In the genomic region with DNA sequence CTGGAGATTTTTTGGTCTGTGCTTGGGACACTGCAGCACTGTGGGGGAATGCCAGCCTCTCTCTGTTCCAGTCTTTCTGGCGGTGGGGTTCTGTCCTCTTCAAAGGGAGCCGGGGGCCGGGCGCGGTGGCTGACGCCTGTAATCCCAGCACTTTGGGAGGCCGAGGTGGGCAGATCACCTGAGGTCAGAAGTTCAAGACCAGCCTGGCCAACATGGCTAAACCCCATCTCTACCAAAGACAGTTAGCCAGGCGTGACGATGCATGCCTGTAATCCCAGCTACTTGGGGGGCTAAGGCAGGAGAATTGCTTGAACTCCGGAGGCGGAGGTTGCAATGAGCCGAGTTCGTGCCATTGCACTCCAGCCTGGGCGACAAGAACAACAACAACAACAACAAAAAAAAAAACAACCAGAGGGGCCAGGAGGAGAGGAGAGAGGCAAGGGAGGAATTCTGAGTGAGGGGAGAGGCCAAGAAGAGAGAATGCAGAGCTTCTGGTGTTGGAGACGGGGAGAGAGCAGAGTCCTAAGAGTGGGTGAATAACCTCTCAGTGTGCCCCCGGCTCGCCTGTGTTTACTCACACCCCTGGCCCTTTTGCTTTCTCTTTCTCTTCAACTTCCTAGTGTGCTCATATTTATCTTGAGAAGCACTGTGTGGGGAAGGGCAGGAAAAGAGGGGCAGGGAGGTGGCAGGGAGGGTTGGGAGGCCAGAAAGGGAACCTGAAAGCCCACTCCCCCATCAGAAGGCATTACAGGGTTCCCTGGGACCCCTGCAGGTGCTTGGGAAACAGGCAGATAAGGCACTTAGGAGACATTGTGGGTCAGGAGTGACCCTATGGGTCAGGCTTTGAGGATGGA, we compare ENCODE assay signal across 1 cellular context.
TF ChIP-seq lines count a peak whose summit lies in the region.

No MANE protein-coding gene starts in this region.

TF ChIP-seq in HepG2, 621 proteins besides CTCF, POLR2A, EP300 and RAD21 (continues in another document):
- TF ChIP-seq IRF1 (CRISPR knock-in tag; IDR thresholded peaks at IDR 0.05; ENCODE audit: low read depth) (0 out of 2 replicates have a peak, but pooled peaks have one; percentile 36), RXRB (CRISPR knock-in tag; IDR thresholded peaks at IDR 0.05; ENCODE audit: borderline replicate concordance) (0 out of 2 replicates have a peak, but pooled peaks have one; percentile 16), CENPX (CRISPR knock-in tag; IDR thresholded peaks at IDR 0.05) (no peak), ARID5B (CRISPR knock-in tag; IDR thresholded peaks at IDR 0.05) (0 out of 2 replicates have a peak, but pooled peaks have one; percentile 13), ZSCAN31 (CRISPR knock-in tag; IDR thresholded peaks at IDR 0.05; ENCODE audit: low read depth) (0 out of 2 replicates have a peak, but pooled peaks have one; percentile 14), ZNF18 (CRISPR knock-in tag; IDR thresholded peaks at IDR 0.05; ENCODE audit: insufficient replicate concordance) (peak; percentile 44), KAT8 (CRISPR knock-in tag; IDR thresholded peaks at IDR 0.05) (0 out of 2 replicates have a peak, but pooled peaks have one; percentile 32), ATF5 (CRISPR knock-in tag; IDR thresholded peaks at IDR 0.05; ENCODE audit: low read depth) (no peak), IRF2 (CRISPR knock-in tag; IDR thresholded peaks at IDR 0.05) (0 out of 2 replicates have a peak, but pooled peaks have one; percentile 54), SP2 (CRISPR knock-in tag; IDR thresholded peaks at IDR 0.05) (no peak), FOXP1 (IDR thresholded peaks at IDR 0.05) (no peak), FOXP1 (CRISPR knock-in tag; IDR thresholded peaks at IDR 0.05) (peak; percentile 49; the same call in 1 of the 2 replicates), E2F1 (CRISPR knock-in tag; IDR thresholded peaks at IDR 0.05) (no peak), ZNF773 (CRISPR knock-in tag; IDR thresholded peaks at IDR 0.05; ENCODE audit: borderline replicate concordance) (no peak), ZSCAN25 (CRISPR knock-in tag; IDR thresholded peaks at IDR 0.05) (0 out of 2 replicates have a peak, but pooled peaks have one; percentile 39), PAXIP1 (CRISPR knock-in tag; conservative IDR thresholded peaks at IDR 0.05) (peak; percentile 44; the same call in 1 of the 2 replicates), ZNF577 (CRISPR knock-in tag; IDR thresholded peaks at IDR 0.05; ENCODE audit: borderline replicate concordance, low read depth) (no peak), TBX2 (CRISPR knock-in tag; IDR thresholded peaks at IDR 0.05; ENCODE audit: borderline replicate concordance) (no peak), MXI1 (IDR thresholded peaks at IDR 0.05; ENCODE audit: borderline replicate concordance, low read depth, low read length) (peak; percentile 12; the same call in 1 of the 3 replicates), FOSL1 (CRISPR knock-in tag; IDR thresholded peaks at IDR 0.05; ENCODE audit: borderline replicate concordance) (no peak), MTERF4 (CRISPR knock-in tag; IDR thresholded peaks at IDR 0.05) (peak; percentile 63; the same call in 1 of the 2 replicates), NONO (IDR thresholded peaks at IDR 0.05) (no peak), NONO (CRISPR knock-in tag; conservative IDR thresholded peaks at IDR 0.05) (no peak)
- TF ChIP-seq, protein P1, sequence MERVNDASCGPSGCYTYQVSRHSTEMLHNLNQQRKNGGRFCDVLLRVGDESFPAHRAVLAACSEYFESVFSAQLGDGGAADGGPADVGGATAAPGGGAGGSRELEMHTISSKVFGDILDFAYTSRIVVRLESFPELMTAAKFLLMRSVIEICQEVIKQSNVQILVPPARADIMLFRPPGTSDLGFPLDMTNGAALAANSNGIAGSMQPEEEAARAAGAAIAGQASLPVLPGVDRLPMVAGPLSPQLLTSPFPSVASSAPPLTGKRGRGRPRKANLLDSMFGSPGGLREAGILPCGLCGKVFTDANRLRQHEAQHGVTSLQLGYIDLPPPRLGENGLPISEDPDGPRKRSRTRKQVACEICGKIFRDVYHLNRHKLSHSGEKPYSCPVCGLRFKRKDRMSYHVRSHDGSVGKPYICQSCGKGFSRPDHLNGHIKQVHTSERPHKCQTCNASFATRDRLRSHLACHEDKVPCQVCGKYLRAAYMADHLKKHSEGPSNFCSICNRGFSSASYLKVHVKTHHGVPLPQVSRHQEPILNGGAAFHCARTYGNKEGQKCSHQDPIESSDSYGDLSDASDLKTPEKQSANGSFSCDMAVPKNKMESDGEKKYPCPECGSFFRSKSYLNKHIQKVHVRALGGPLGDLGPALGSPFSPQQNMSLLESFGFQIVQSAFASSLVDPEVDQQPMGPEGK (CRISPR knock-in tag; IDR thresholded peaks at IDR 0.05), result peak; percentile 51; the same call in 1 of the 2 replicates
- TF ChIP-seq, protein P2, sequence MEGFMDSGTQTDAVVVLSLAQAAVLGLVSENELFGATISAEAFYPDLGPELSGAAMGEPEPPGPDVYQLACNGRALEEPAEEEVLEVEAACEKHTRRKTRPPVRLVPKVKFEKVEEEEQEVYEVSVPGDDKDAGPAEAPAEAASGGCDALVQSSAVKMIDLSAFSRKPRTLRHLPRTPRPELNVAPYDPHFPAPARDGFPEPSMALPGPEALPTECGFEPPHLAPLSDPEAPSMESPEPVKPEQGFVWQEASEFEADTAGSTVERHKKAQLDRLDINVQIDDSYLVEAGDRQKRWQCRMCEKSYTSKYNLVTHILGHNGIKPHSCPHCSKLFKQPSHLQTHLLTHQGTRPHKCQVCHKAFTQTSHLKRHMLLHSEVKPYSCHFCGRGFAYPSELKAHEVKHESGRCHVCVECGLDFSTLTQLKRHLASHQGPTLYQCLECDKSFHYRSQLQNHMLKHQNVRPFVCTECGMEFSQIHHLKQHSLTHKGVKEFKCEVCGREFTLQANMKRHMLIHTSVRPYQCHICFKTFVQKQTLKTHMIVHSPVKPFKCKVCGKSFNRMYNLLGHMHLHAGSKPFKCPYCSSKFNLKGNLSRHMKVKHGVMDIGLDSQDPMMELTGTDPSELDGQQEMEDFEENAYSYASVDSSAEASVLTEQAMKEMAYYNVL (CRISPR knock-in tag; IDR thresholded peaks at IDR 0.05; ENCODE audit: borderline replicate concordance), result 0 out of 2 replicates have a peak, but pooled peaks have one; percentile 25
- TF ChIP-seq, protein P3, sequence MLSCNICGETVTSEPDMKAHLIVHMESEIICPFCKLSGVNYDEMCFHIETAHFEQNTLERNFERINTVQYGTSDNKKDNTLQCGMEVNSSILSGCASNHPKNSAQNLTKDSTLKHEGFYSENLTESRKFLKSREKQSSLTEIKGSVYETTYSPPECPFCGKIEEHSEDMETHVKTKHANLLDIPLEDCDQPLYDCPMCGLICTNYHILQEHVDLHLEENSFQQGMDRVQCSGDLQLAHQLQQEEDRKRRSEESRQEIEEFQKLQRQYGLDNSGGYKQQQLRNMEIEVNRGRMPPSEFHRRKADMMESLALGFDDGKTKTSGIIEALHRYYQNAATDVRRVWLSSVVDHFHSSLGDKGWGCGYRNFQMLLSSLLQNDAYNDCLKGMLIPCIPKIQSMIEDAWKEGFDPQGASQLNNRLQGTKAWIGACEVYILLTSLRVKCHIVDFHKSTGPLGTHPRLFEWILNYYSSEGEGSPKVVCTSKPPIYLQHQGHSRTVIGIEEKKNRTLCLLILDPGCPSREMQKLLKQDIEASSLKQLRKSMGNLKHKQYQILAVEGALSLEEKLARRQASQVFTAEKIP (CRISPR knock-in tag; IDR thresholded peaks at IDR 0.05; ENCODE audit: borderline replicate concordance), result no peak
- TF ChIP-seq, protein P4, sequence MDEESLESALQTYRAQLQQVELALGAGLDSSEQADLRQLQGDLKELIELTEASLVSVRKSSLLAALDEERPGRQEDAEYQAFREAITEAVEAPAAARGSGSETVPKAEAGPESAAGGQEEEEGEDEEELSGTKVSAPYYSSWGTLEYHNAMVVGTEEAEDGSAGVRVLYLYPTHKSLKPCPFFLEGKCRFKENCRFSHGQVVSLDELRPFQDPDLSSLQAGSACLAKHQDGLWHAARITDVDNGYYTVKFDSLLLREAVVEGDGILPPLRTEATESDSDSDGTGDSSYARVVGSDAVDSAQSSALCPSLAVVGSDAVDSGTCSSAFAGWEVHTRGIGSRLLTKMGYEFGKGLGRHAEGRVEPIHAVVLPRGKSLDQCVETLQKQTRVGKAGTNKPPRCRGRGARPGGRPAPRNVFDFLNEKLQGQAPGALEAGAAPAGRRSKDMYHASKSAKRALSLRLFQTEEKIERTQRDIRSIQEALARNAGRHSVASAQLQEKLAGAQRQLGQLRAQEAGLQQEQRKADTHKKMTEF (CRISPR knock-in tag; IDR thresholded peaks at IDR 0.05), result peak; percentile 21; the same call in 1 of the 2 replicates
